17 cellular contexts compared by ENCODE assay signal in the genomic region with DNA sequence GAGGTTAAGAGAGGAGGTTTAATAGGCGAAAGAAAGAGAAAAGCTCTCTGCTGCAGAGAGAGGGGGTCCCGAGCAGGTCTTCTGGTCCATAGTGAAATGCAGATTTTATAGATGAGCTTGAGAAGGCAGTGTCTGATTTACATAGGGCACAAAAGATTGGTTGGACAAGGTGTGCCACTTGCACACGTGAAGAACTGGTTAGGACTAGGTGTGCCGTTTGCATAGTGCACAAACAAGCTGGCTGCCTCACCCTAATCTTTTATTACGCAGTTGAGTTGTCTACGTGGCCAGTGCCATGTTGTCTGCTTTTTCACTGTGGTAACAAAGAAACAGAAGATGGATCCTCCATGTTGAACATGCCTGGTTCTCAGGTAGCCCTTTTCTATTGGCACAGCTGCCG.
"Had no signal": no experiment of that assay in that cellular context is flagged by ENCODE, and none has a peak within 500 bp of the region (broad histone marks: within the 10 kb centered on the region; RNA-seq: fewer than 3 reads in every experiment).

No MANE protein-coding gene starts in this region.

- H3K36me3 ChIP-seq: left ventricle myocardium inferior, neural progenitor cell, tibial artery had no signal

- H3K27ac ChIP-seq: left ventricle myocardium inferior, neural progenitor cell, tibial artery had no signal

- ATAC-seq: naive thymus-derived CD8-positive, alpha-beta T cell; sciatic nerve; stimulated activated effector memory CD8-positive, alpha-beta T cell treated with anti-CD3 and anti-CD28 coated beads, Interleukin-12 subunit alpha, Interleukin-12 subunit beta, amount 100 ng/mL, for 72 hours; stimulated activated naive CD8-positive, alpha-beta T cell treated with anti-CD3 and anti-CD28 coated beads, Interleukin-15, amount 100 ng/mL, for 72 hours; WTC11 had no signal

- H3K9ac ChIP-seq: neural progenitor cell had no signal

- H3K27me3 ChIP-seq: neural progenitor cell, tibial artery had no signal

- H3K4me3 ChIP-seq: left ventricle myocardium inferior, neural progenitor cell, tibial artery had no signal

- H3K9me3 ChIP-seq: left ventricle myocardium inferior, tibial artery had no signal

- H3K4me1 ChIP-seq: left ventricle myocardium inferior, tibial artery had no signal

- DNase-seq: activated gamma-delta T cell treated with Interleukin-2 at 50 U/mL for 16 hours; activated T-cell treated with anti-CD3 and anti-CD28 coated beads, Interleukin-2, amount 50 U/mL, for 1 hour; aorta; effector CD4-positive, alpha-beta T cell; erythroblast; foreskin melanocyte; kidney; left ventricle myocardium inferior; naive thymus-derived CD8-positive, alpha-beta T cell; small intestine; stimulated activated CD4-positive, alpha-beta T cell treated with anti-CD3 and anti-CD28 coated beads, Interleukin-2, amount 100 ng/mL, for 24 hours; stimulated activated naive CD8-positive, alpha-beta T cell treated with anti-CD3 and anti-CD28 coated beads, Interleukin-15, amount 100 ng/mL, for 72 hours; tibial artery had no signal
